1 cellular context compared by ENCODE assay signal in the genomic region with DNA sequence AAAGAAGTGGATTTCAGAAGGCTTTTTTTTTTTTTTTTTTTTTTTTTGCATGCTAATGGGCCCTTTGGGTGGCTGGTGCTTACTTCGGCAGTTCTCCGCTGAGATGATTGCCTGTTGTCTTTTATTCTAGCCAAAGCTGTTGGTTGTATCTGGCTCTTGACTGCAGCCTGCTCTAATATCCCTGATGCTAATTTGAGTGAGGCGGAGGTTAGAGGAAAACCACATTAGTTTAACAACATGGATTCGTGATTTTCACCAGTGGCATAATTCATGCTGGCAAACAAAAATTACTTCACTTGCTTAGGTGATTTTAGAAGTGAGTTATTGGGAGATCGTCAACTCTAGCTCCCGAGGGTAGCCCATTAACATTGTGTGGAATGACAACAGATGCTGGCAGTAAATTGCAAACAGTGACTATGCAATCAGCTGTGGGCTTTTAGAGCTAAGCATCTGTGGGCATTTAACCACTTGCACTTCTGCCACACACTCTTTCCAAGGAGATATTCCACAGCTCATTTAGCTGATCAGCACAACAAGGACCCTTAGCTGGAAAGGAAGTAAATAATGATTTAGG.
TF ChIP-seq lines count a peak whose summit lies in the region.

No MANE protein-coding gene starts in this region.

TF ChIP-seq in H1, 55 proteins besides CTCF, POLR2A, EP300 and RAD21 (continued from another document):
- no peak for TF ChIP-seq FOSL1 (IDR thresholded peaks at IDR 0.05; ENCODE audit: insufficient read depth, low read depth, low read length)
